Comparison of ENCODE assay signal across 25 cellular contexts in genomic region chr19:2135474-2136402, GRCh38. TPM values are rescaled to one million over a fixed set of nuclear protein-coding genes. Genes with fewer than 3 reads are reported as not detected.
DNase-seq lines count a peak whose midpoint lies in the region; ATAC-seq, FAIRE-seq and TF ChIP-seq lines count a peak whose summit lies in the region.
"Had no signal": no experiment of that assay in that cellular context is flagged by ENCODE, and none has a peak within 500 bp of the region (broad histone marks: within the 10 kb centered on the region; RNA-seq: fewer than 3 reads in every experiment).

No MANE protein-coding gene starts in this region.

- in situ Hi-C loops in HepG2 (cut with HindIII; ENCODE audit: extremely low pct_ligation_motif_present, low pct_unique_long_range_greater_than_20kb): no loop called here

- H3K27ac ChIP-seq in 22Rv1 (peak overlapping the region; percentile 46), HepG2 (ENCODE audit: extremely low read length, insufficient read depth, low read length) (no peak overlapping the region), stomach (no peak overlapping the region), uterus (no peak overlapping the region)
- H3K27ac ChIP-seq: dorsolateral prefrontal cortex had no signal

- H3K4me2 ChIP-seq in HepG2 (ENCODE audit: low read depth, low read length): no peak overlapping the region

- H3K4me3 ChIP-seq in HepG2 (replicated peaks in 1 of 3; ENCODE audit: insufficient read depth in 1 of 3, low read depth in 2 of 3, low read length in 3 of 3): no peak overlapping the region
- H3K4me3 ChIP-seq in stomach: no peak overlapping the region
- H3K4me3 ChIP-seq in uterus: no peak overlapping the region
- H3K4me3 ChIP-seq: dorsolateral prefrontal cortex, MG63 had no signal

- DNase-seq in DMS53 treated with DMSO at 0.1 percent for 48 hours (lab: John Stamatoyannopoulos, UW; ENCODE audit: unreplicated experiment): peak; percentile 84
- peak; percentile 76 to 87 for DNase-seq in SHP77 (lab: John Stamatoyannopoulos, UW)
- no peak for DNase-seq in HepG2 (ENCODE audit: low spot score)
- no peak for DNase-seq in stomach
- no peak for DNase-seq in uterus
- no peak for DNase-seq in C1 segment of cervical spinal cord (lab: John Stamatoyannopoulos, UW)
- DNase-seq: activated CD4-positive, CD25-positive, alpha-beta regulatory T cell; activated CD8-positive, alpha-beta T cell treated with anti-CD3 and anti-CD28 coated beads for 36 hours; activated effector memory CD4-positive, alpha-beta T cell treated with Interleukin-2 at 50 U/mL for 16 hours; activated naive CD8-positive, alpha-beta T cell treated with anti-CD3 and anti-CD28 coated beads, Interleukin-2, amount 10 ng/mL, durations not matched to agents 7 days and 5 days; CD4-positive, CD25-positive, alpha-beta regulatory T cell; dorsolateral prefrontal cortex; KBM-7; mesendoderm; MG63; NCI-H1436 treated with DMSO at 0.1 percent for 48 hours; NCI-H2171; NCI-H526; stimulated activated CD4-positive, alpha-beta T cell treated with anti-CD3 and anti-CD28 coated beads, Interleukin-4, amount 100 ng/mL, for 24 hours; stimulated activated naive B cell treated with anti-CD40 and anti-IgM and Interleukin-4, amounts not matched to agents 10 μg/mL and 1 μg/mL and 100 μg/mL, for 72 hours; T-helper 9 cell had no signal

- ATAC-seq in HepG2 (no peak; the same call in 1 of the 3 replicates), GM21786 (IDR thresholded peaks at IDR 0.05; ENCODE audit: unreplicated experiment) (no peak)
- ATAC-seq: activated CD8-positive, alpha-beta T cell treated with anti-CD3 and anti-CD28 coated beads for 36 hours; stimulated activated naive B cell treated with anti-CD40 and anti-IgM and Interleukin-4, amounts not matched to agents 10 μg/mL and 1 μg/mL and 100 μg/mL, for 72 hours had no signal

- H3K36me3 ChIP-seq in HepG2 (replicated peaks in 1 of 2; ENCODE audit: control insufficient read depth in 1 of 2, insufficient read depth in 2 of 2, low read length in 2 of 2) (peaks cover 32 to 61% of the 10 kb centered on the region in 2 experiments), stomach (peaks cover 62 to 96% (median 94%) of the 10 kb centered on the region in 4 donors), uterus (no peaks in the 10 kb centered on the region)
- H3K36me3 ChIP-seq: MG63 had no signal

- no peak for TF ChIP-seq RAD21 in HepG2 (CRISPR knock-in tag; IDR thresholded peaks at IDR 0.05)

- TSS peak; percentile 55 for BruUV-seq in HepG2 (replicated peaks; lab: Mats Ljungman, UMichigan)

- H4K20me1 ChIP-seq in HepG2 (ENCODE audit: insufficient read depth, low read length): peaks cover 4% of the 10 kb centered on the region; the same call in 1 of the 2 replicates

- no peaks in the 10 kb centered on the region for H3K4me1 ChIP-seq in HepG2 (ENCODE audit: insufficient read depth, low read length)
- H3K4me1 ChIP-seq in stomach: peaks cover 0 to 23% (median 11%) of the 10 kb centered on the region in 4 donors
- no peaks in the 10 kb centered on the region for H3K4me1 ChIP-seq in uterus

- no peak overlapping the region for H3K9ac ChIP-seq in HepG2 (ENCODE audit: insufficient read depth, low read depth, low read length)

- no peak for TF ChIP-seq POLR2A in HepG2 (IDR thresholded peaks at IDR 0.05; ENCODE audit: insufficient read depth in 1 of 2, low read depth in 2 of 2, low read length in 2 of 2)
- TF ChIP-seq POLR2A in stomach (IDR thresholded peaks at IDR 0.05): no peak
- no peak for TF ChIP-seq POLR2A in uterus (IDR thresholded peaks at IDR 0.05)

- no peak overlapping the region for H2AFZ ChIP-seq in HepG2 (ENCODE audit: low read length)

- intact Hi-C loops in HepG2 (cut with micrococcal nuclease; ENCODE audit: unreplicated experiment) (no loop called here), stomach (cut with DNase I; ENCODE audit: low total_unique reads) (no loop called here), uterus (cut with DNase I; ENCODE audit: low total_unique reads) (no loop called here)

- no peak for TF ChIP-seq EP300 in HepG2 (IDR thresholded peaks at IDR 0.05; ENCODE audit: low read depth in 2 of 2, low read length in 2 of 2)
- TF ChIP-seq EP300 in HepG2 (CRISPR knock-in tag; IDR thresholded peaks at IDR 0.05; ENCODE audit: borderline replicate concordance): no peak
- no peak for TF ChIP-seq EP300 in stomach (IDR thresholded peaks at IDR 0.05)

- WGBS in HepG2 (ENCODE audit: low lambda C conversion rate): 94% methylated on average over 29 of the region's 50 CpGs
- WGBS in stomach, 5 donors: 81 to 86% (median 85%) methylated on average over 33 to 50 of the region's 50 CpGs

- TF ChIP-seq CTCF in 22Rv1 (IDR thresholded peaks at IDR 0.05) (no peak), HepG2 (CRISPR knock-in tag; IDR thresholded peaks at IDR 0.05) (no peak), stomach (IDR thresholded peaks at IDR 0.05) (no peak), uterus (IDR thresholded peaks at IDR 0.05) (no peak)

- POLR2A ChIA-PET in HepG2 (lab: Yijun Ruan, JAX): no interaction called here

- CTCF ChIA-PET in HepG2 (lab: Yijun Ruan, JAX; ENCODE audit: low intra/inter-chr PET ratio, low total read pairs): no interaction called here

- FAIRE-seq in HepG2 (lab: Jason Lieb, UNC): no peak
- FAIRE-seq: GM19239, keratinocyte had no signal

- peaks cover 19% of the 10 kb centered on the region for H3K79me2 ChIP-seq in HepG2 (ENCODE audit: insufficient read depth, low read length)

- H3K27me3 ChIP-seq in HepG2 (ENCODE audit: control insufficient read depth in 1 of 2, insufficient read depth in 2 of 2, low read length in 2 of 2) (no peaks in the 10 kb centered on the region), stomach (no peaks in the 10 kb centered on the region), uterus (no peaks in the 10 kb centered on the region)
- H3K27me3 ChIP-seq: dorsolateral prefrontal cortex, MG63 had no signal

- H3K9me3 ChIP-seq in HepG2 (ENCODE audit: low read length): no peaks in the 10 kb centered on the region
- no peaks in the 10 kb centered on the region for H3K9me3 ChIP-seq in stomach
- H3K9me3 ChIP-seq in uterus: no peaks in the 10 kb centered on the region
- H3K9me3 ChIP-seq: MG63 had no signal

RNA-seq across cellular contexts. Expression of gene AP3D1, which starts 15.6 kb away (rescaled TPM):
- total RNA-seq in HepG2 (2016; rRNA removed; fragmentation: Illumina TruSeq; extraction: Trizol) (73.5 and 82.6 TPM in 2 replicates), stomach (100 to 1,000 TPM in 4 of 5 donors, 10 to 100 TPM in 1; 49.0 to 340 (median 134) TPM), uterus (10 to 100 TPM; 33.8 to 97.5 (median 49.8) TPM)
- 30.1 and 33.5 TPM in 2 replicates for total RNA-seq in HepG2 (2016; cell fraction: cytosol; rRNA removed; fragmentation: Illumina TruSeq; extraction: Trizol; ENCODE audit: low read depth)
- total RNA-seq in HepG2 (2016; cell fraction: insoluble cytoplasmic fraction; rRNA removed; fragmentation: Illumina TruSeq; extraction: Trizol): 55.4 and 84.4 TPM in 2 replicates
- total RNA-seq in HepG2 (2016; cell fraction: membrane; rRNA removed; fragmentation: Illumina TruSeq; extraction: Trizol): 61.4 and 65.9 TPM in 2 replicates
- total RNA-seq in HepG2 (2016; cell fraction: nucleus; rRNA removed; fragmentation: Illumina TruSeq; extraction: Trizol): 44.7 and 54.3 TPM in 2 replicates
- polyA plus RNA-seq in HepG2 (2011; rRNA removed) (68.0 and 78.6 TPM in 2 replicates), stomach (10 to 100 TPM; 53.8 to 59.6 (median 59.4) TPM)
- polyA plus RNA-seq in HepG2 (2011; cell fraction: cytosol; rRNA removed): 50.1 and 66.2 TPM in 2 replicates
- 236 and 270 TPM in 2 replicates for polyA plus RNA-seq in HepG2 (2011; cell fraction: nucleus; rRNA removed)
- 61.5 and 82.7 TPM in 2 replicates for polyA plus RNA-seq in HepG2 (2012)
- polyA plus RNA-seq in HepG2 (2016; cell fraction: cytosol; fragmentation: Illumina TruSeq; extraction: Trizol; ENCODE audit: low read depth): 11.6 and 13.9 TPM in 2 replicates
- 71.2 and 87.4 TPM in 2 replicates for polyA plus RNA-seq in HepG2 (2016; cell fraction: insoluble cytoplasmic fraction; fragmentation: Illumina TruSeq; extraction: Trizol; ENCODE audit: low read depth)
- 38.5 and 41.5 TPM in 2 replicates for polyA plus RNA-seq in HepG2 (2016; cell fraction: membrane; fragmentation: Illumina TruSeq; extraction: Trizol; ENCODE audit: low read depth)
- polyA plus RNA-seq in HepG2 (2016; cell fraction: nucleus; fragmentation: Illumina TruSeq; extraction: Trizol; ENCODE audit: insufficient read depth, low read depth): 139 and 143 TPM in 2 replicates
- polyA minus RNA-seq in HepG2 (2011; rRNA and poly(A)+ RNA removed; ENCODE audit: low replicate concordance): 72.3 and 142 TPM in 2 replicates
- polyA minus RNA-seq in HepG2 (2011; cell fraction: cytosol; rRNA and poly(A)+ RNA removed): 54.0 and 70.6 TPM in 2 replicates
- polyA minus RNA-seq in HepG2 (2011; cell fraction: nucleus; rRNA and poly(A)+ RNA removed): 44.3 and 51.8 TPM in 2 replicates

RNA-seq across cellular contexts. Expression of gene DOT1L, which starts 28.0 kb away (rescaled TPM):
- 7.5 and 9.7 TPM in 2 replicates for total RNA-seq in HepG2 (2016; rRNA removed; fragmentation: Illumina TruSeq; extraction: Trizol)
- total RNA-seq in HepG2 (2016; cell fraction: cytosol; rRNA removed; fragmentation: Illumina TruSeq; extraction: Trizol; ENCODE audit: low read depth): 20.6 and 20.7 TPM in 2 replicates
- total RNA-seq in HepG2 (2016; cell fraction: insoluble cytoplasmic fraction; rRNA removed; fragmentation: Illumina TruSeq; extraction: Trizol): 6.4 and 8.2 TPM in 2 replicates
- total RNA-seq in HepG2 (2016; cell fraction: membrane; rRNA removed; fragmentation: Illumina TruSeq; extraction: Trizol): 12.0 and 15.8 TPM in 2 replicates
- total RNA-seq in HepG2 (2016; cell fraction: nucleus; rRNA removed; fragmentation: Illumina TruSeq; extraction: Trizol): 12.3 and 14.9 TPM in 2 replicates
- polyA plus RNA-seq in HepG2 (2011; rRNA removed): 14.6 and 17.9 TPM in 2 replicates
- 6.1 and 9.5 TPM in 2 replicates for polyA plus RNA-seq in HepG2 (2011; cell fraction: cytosol; rRNA removed)
- polyA plus RNA-seq in HepG2 (2011; cell fraction: nucleus; rRNA removed): 138 and 210 TPM in 2 replicates
- 22.3 and 23.3 TPM in 2 replicates for polyA plus RNA-seq in HepG2 (2012)
- polyA plus RNA-seq in HepG2 (2016; cell fraction: cytosol; fragmentation: Illumina TruSeq; extraction: Trizol; ENCODE audit: low read depth): 2.5 and 3.3 TPM in 2 replicates
- 10.5 and 15.3 TPM in 2 replicates for polyA plus RNA-seq in HepG2 (2016; cell fraction: insoluble cytoplasmic fraction; fragmentation: Illumina TruSeq; extraction: Trizol; ENCODE audit: low read depth)
- 7.1 TPM in 2 replicates for polyA plus RNA-seq in HepG2 (2016; cell fraction: membrane; fragmentation: Illumina TruSeq; extraction: Trizol; ENCODE audit: low read depth)
- polyA plus RNA-seq in HepG2 (2016; cell fraction: nucleus; fragmentation: Illumina TruSeq; extraction: Trizol; ENCODE audit: insufficient read depth, low read depth): 76.0 and 84.3 TPM in 2 replicates
- 36.8 and 45.6 TPM in 2 replicates for polyA minus RNA-seq in HepG2 (2011; rRNA and poly(A)+ RNA removed; ENCODE audit: low replicate concordance)
- polyA minus RNA-seq in HepG2 (2011; cell fraction: cytosol; rRNA and poly(A)+ RNA removed): 21.6 and 26.0 TPM in 2 replicates
- 30.1 and 31.9 TPM in 2 replicates for polyA minus RNA-seq in HepG2 (2011; cell fraction: nucleus; rRNA and poly(A)+ RNA removed)
- 10 to 100 TPM; 10.5 to 71.8 (median 28.1) TPM for total RNA-seq in stomach
- 1 to 10 TPM; 3.8 to 6.4 (median 5.0) TPM for polyA plus RNA-seq in stomach
- 10 to 100 TPM in 2 of 4 donors, 1 to 10 TPM in 2; 3.2 to 45.3 (median 10.0) TPM for total RNA-seq in uterus

RNA-seq across cellular contexts. Expression of gene IZUMO4, which starts 39.0 kb away (rescaled TPM):
- total RNA-seq in HepG2 (2016; rRNA removed; fragmentation: Illumina TruSeq; extraction: Trizol) (0.24 and 0.77 TPM in 2 replicates), stomach (1 to 10 TPM in 2 of 5 donors, not detected in 3; 3.5 to 7.5 TPM), uterus (10 to 100 TPM in 1 of 4 donors, 1 to 10 TPM in 3; 1.5 to 86.1 (median 5.7) TPM)
- 0.79 and 0.91 TPM in 2 replicates for total RNA-seq in HepG2 (2016; cell fraction: cytosol; rRNA removed; fragmentation: Illumina TruSeq; extraction: Trizol; ENCODE audit: low read depth)
- total RNA-seq in HepG2 (2016; cell fraction: insoluble cytoplasmic fraction; rRNA removed; fragmentation: Illumina TruSeq; extraction: Trizol): 0.34 and 1.5 TPM in 2 replicates
- total RNA-seq in HepG2 (2016; cell fraction: membrane; rRNA removed; fragmentation: Illumina TruSeq; extraction: Trizol): 0.83 and 1.5 TPM in 2 replicates
- total RNA-seq in HepG2 (2016; cell fraction: nucleus; rRNA removed; fragmentation: Illumina TruSeq; extraction: Trizol): 1.1 and 2.5 TPM in 2 replicates
- polyA plus RNA-seq in HepG2 (2011; rRNA removed) (3.9 and 4.1 TPM in 2 replicates), stomach (10 to 100 TPM in 1 of 3 donors, 1 to 10 TPM in 2; 8.1 to 22.3 (median 9.6) TPM)
- polyA plus RNA-seq in HepG2 (2011; cell fraction: cytosol; rRNA removed): 0.55 and 0.75 TPM in 2 replicates
- polyA plus RNA-seq in HepG2 (2011; cell fraction: nucleus; rRNA removed): 66.6 and 91.0 TPM in 2 replicates
- 1.7 and 4.4 TPM in 2 replicates for polyA plus RNA-seq in HepG2 (2012)
- 0.57 and 1.2 TPM in 2 replicates for polyA plus RNA-seq in HepG2 (2016; cell fraction: cytosol; fragmentation: Illumina TruSeq; extraction: Trizol; ENCODE audit: low read depth)
- 0.45 and 0.53 TPM in 2 replicates for polyA plus RNA-seq in HepG2 (2016; cell fraction: insoluble cytoplasmic fraction; fragmentation: Illumina TruSeq; extraction: Trizol; ENCODE audit: low read depth)
- polyA plus RNA-seq in HepG2 (2016; cell fraction: membrane; fragmentation: Illumina TruSeq; extraction: Trizol; ENCODE audit: low read depth): 0.94 TPM in 2 replicates
- polyA plus RNA-seq in HepG2 (2016; cell fraction: nucleus; fragmentation: Illumina TruSeq; extraction: Trizol; ENCODE audit: insufficient read depth, low read depth): 4.3 and 6.3 TPM in 2 replicates
- polyA minus RNA-seq in HepG2 (2011; rRNA and poly(A)+ RNA removed; ENCODE audit: low replicate concordance): 0.54 and 2.7 TPM in 2 replicates
- not detected in 2 replicates for polyA minus RNA-seq in HepG2 (2011; cell fraction: cytosol; rRNA and poly(A)+ RNA removed)
- polyA minus RNA-seq in HepG2 (2011; cell fraction: nucleus; rRNA and poly(A)+ RNA removed): 1.9 and 4.2 TPM in 2 replicates

RNA-seq across cellular contexts. Expression of gene MOB3A, which starts 39.6 kb away (rescaled TPM):
- 3.5 and 4.3 TPM in 2 replicates for total RNA-seq in HepG2 (2016; rRNA removed; fragmentation: Illumina TruSeq; extraction: Trizol)
- total RNA-seq in HepG2 (2016; cell fraction: cytosol; rRNA removed; fragmentation: Illumina TruSeq; extraction: Trizol; ENCODE audit: low read depth): 2.2 and 2.7 TPM in 2 replicates
- 3.5 and 4.0 TPM in 2 replicates for total RNA-seq in HepG2 (2016; cell fraction: insoluble cytoplasmic fraction; rRNA removed; fragmentation: Illumina TruSeq; extraction: Trizol)
- 2.7 and 3.2 TPM in 2 replicates for total RNA-seq in HepG2 (2016; cell fraction: membrane; rRNA removed; fragmentation: Illumina TruSeq; extraction: Trizol)
- 2.4 and 2.5 TPM in 2 replicates for total RNA-seq in HepG2 (2016; cell fraction: nucleus; rRNA removed; fragmentation: Illumina TruSeq; extraction: Trizol)
- 17.8 and 20.3 TPM in 2 replicates for polyA plus RNA-seq in HepG2 (2011; rRNA removed)
- polyA plus RNA-seq in HepG2 (2011; cell fraction: cytosol; rRNA removed): 13.9 and 16.9 TPM in 2 replicates
- 10.8 and 12.6 TPM in 2 replicates for polyA plus RNA-seq in HepG2 (2011; cell fraction: nucleus; rRNA removed)
- 6.2 and 6.8 TPM in 2 replicates for polyA plus RNA-seq in HepG2 (2012)
- 0.97 and 1.0 TPM in 2 replicates for polyA plus RNA-seq in HepG2 (2016; cell fraction: cytosol; fragmentation: Illumina TruSeq; extraction: Trizol; ENCODE audit: low read depth)
- polyA plus RNA-seq in HepG2 (2016; cell fraction: insoluble cytoplasmic fraction; fragmentation: Illumina TruSeq; extraction: Trizol; ENCODE audit: low read depth): 6.2 and 7.9 TPM in 2 replicates
- 2.8 TPM in 2 replicates for polyA plus RNA-seq in HepG2 (2016; cell fraction: membrane; fragmentation: Illumina TruSeq; extraction: Trizol; ENCODE audit: low read depth)
- 6.6 and 6.8 TPM in 2 replicates for polyA plus RNA-seq in HepG2 (2016; cell fraction: nucleus; fragmentation: Illumina TruSeq; extraction: Trizol; ENCODE audit: insufficient read depth, low read depth)
- polyA minus RNA-seq in HepG2 (2011; rRNA and poly(A)+ RNA removed; ENCODE audit: low replicate concordance): 23.6 and 71.5 TPM in 2 replicates
- polyA minus RNA-seq in HepG2 (2011; cell fraction: cytosol; rRNA and poly(A)+ RNA removed): 19.3 and 25.0 TPM in 2 replicates
- polyA minus RNA-seq in HepG2 (2011; cell fraction: nucleus; rRNA and poly(A)+ RNA removed): 5.3 and 6.0 TPM in 2 replicates
- total RNA-seq in stomach: 100 to 1,000 TPM in 2 of 5 donors, 10 to 100 TPM in 2, 1 to 10 TPM in 1; 9.9 to 181 (median 41.4) TPM
- polyA plus RNA-seq in stomach: 10 to 100 TPM; 12.6 to 17.4 (median 14.1) TPM
- total RNA-seq in uterus: 10 to 100 TPM; 10.2 to 81.4 (median 20.7) TPM

Comparison
In these comparisons a context has a peak if more than half of its experiments do, and no peak if none do; other contexts are left out.
1. DNase-seq: peak in DMS53 treated with DMSO at 0.1 percent for 48 hours (single experiment) and SHP77 (2 of 2); none in HepG2 (single experiment), stomach (single experiment), uterus (0 of 2) and C1 segment of cervical spinal cord (0 of 14).